Comparison of ENCODE assay signal across 24 cellular contexts in the genomic region with DNA sequence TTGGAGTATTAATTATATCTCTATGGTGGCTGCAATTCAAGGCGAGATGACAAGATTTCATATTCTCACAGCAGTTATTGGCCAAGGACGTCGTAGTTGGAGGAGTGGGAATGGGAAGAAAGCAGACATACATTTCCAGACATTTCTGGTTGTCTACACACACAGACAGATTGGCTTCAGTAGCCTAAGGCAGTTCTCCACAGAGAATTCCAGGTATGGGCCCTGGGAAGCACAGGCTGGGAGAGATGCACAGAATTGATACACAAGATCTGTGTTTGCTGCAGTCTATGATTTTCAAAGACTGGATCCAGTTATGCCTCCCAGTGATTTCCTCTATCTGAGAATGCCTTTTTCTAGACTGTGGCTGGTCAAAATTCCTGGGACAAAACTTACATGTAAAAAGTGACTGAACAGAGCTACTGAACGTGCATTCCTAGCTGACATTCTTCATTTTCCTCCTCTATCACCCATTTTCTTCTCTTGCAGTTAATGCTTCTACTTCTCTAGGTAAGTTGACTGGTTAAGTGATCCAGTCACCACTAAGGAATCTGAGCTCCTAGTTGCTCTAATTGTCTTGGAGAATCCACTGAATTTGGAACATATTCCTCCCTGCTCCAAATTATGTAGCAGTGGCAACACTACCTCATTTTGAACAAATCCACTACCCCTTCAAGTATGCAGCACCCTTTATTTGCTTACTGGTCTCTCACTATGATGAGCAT.
"Had no signal": no experiment of that assay in that cellular context is flagged by ENCODE, and none has a peak within 500 bp of the region (broad histone marks: within the 10 kb centered on the region; RNA-seq: fewer than 3 reads in every experiment).

No MANE protein-coding gene starts in this region.

- H3K36me3 ChIP-seq: esophagus muscularis mucosa, thoracic aorta, upper lobe of left lung had no signal

- ATAC-seq: activated CD8-positive, alpha-beta T cell treated with anti-CD3 and anti-CD28 coated beads, Interleukin-2, amount 10 ng/mL, durations not matched to agents 7 days and 5 days; activated naive CD4-positive, alpha-beta T cell treated with anti-CD3 and anti-CD28 coated beads, Interleukin-2, amount 50 U/mL, for 72 hours; effector memory CD8-positive, alpha-beta T cell; left colon; sciatic nerve had no signal

- DNase-seq: activated CD4-positive, alpha-beta T cell treated with anti-CD3 and anti-CD28 coated beads for 1 hour; activated CD4-positive, alpha-beta T cell treated with anti-CD3 and anti-CD28 coated beads, Interleukin-2, amount 50 U/mL, for 1 hour; activated CD8-positive, alpha-beta T cell treated with anti-CD3 and anti-CD28 coated beads, Interleukin-2, amount 10 ng/mL, durations not matched to agents 7 days and 5 days; activated gamma-delta T cell; aorta; central memory CD4-positive, alpha-beta T cell; dorsolateral prefrontal cortex; effector memory CD8-positive, alpha-beta T cell; hypothalamus; left colon; naive B cell; posterior cingulate gyrus; small intestine; stimulated activated CD4-positive, alpha-beta T cell treated with anti-CD3 and anti-CD28 coated beads, Interleukin-2, amount 100 ng/mL, for 24 hours; stimulated activated naive CD4-positive, alpha-beta T cell; T-helper 9 cell; upper lobe of left lung had no signal

- H3K27me3 ChIP-seq: dorsolateral prefrontal cortex, esophagus muscularis mucosa, upper lobe of left lung had no signal

- H3K27ac ChIP-seq: dorsolateral prefrontal cortex, esophagus muscularis mucosa, thoracic aorta, upper lobe of left lung had no signal

- H3K27me3 Mint-ChIP-seq: effector memory CD8-positive, alpha-beta T cell; memory B cell; naive B cell had no signal

- H3K36me3 Mint-ChIP-seq: activated naive CD4-positive, alpha-beta T cell treated with anti-CD3 and anti-CD28 coated beads, Interleukin-2, amount 50 U/mL, for 72 hours; memory B cell; naive B cell had no signal

- H3K4me1 ChIP-seq: esophagus muscularis mucosa, upper lobe of left lung had no signal

- H3K27ac Mint-ChIP-seq: activated CD8-positive, alpha-beta T cell treated with anti-CD3 and anti-CD28 coated beads, Interleukin-2, amount 10 ng/mL, durations not matched to agents 7 days and 5 days; activated naive CD4-positive, alpha-beta T cell treated with anti-CD3 and anti-CD28 coated beads, Interleukin-2, amount 50 U/mL, for 72 hours; activated T-helper 1 cell treated with anti-CD3 and anti-CD28 coated beads, Interleukin-12 subunit alpha, Interleukin-12 subunit beta, Interleukin-2, Interleukin-4 antibody, amounts not matched to agents 30 ng/mL and 10 ng/mL and 1 ng/mL, durations not matched to agents 14 hours and 24 hours and 36 hours; effector memory CD8-positive, alpha-beta T cell; memory B cell; naive B cell had no signal

- H3K4me3 ChIP-seq: dorsolateral prefrontal cortex, esophagus muscularis mucosa, thoracic aorta, upper lobe of left lung had no signal

- H3K9me3 ChIP-seq: esophagus muscularis mucosa, thoracic aorta, upper lobe of left lung had no signal

- H3K4me1 Mint-ChIP-seq: memory B cell, naive B cell had no signal

- H3K4me3 Mint-ChIP-seq: activated CD8-positive, alpha-beta T cell treated with anti-CD3 and anti-CD28 coated beads, Interleukin-2, amount 10 ng/mL, durations not matched to agents 7 days and 5 days; activated T-helper 1 cell treated with anti-CD3 and anti-CD28 coated beads, Interleukin-12 subunit alpha, Interleukin-12 subunit beta, Interleukin-2, Interleukin-4 antibody, amounts not matched to agents 30 ng/mL and 10 ng/mL and 1 ng/mL, durations not matched to agents 14 hours and 24 hours and 36 hours; effector memory CD8-positive, alpha-beta T cell; memory B cell; naive B cell had no signal

- FAIRE-seq: frontal cortex, small intestine had no signal
